Comparison of ENCODE assay signal across 13 cellular contexts in genomic region chr3:187989458-187990153, GRCh38.
DNase-seq lines count a peak whose midpoint lies in the region; ATAC-seq, FAIRE-seq and TF ChIP-seq lines count a peak whose summit lies in the region.
"Had no signal": no experiment of that assay in that cellular context is flagged by ENCODE, and none has a peak within 500 bp of the region (broad histone marks: within the 10 kb centered on the region; RNA-seq: fewer than 3 reads in every experiment).

No MANE protein-coding gene starts in this region.

- H3K23ac ChIP-seq in H1 (ENCODE audit: insufficient read length) (no peak overlapping the region), neuronal stem cell (ENCODE audit: low read depth, low read length, poor library complexity) (no peak overlapping the region)

- H2BK20ac ChIP-seq in H1 (ENCODE audit: low read length): no peak overlapping the region

- TF ChIP-seq EP300 in H1 (IDR thresholded peaks at IDR 0.05; ENCODE audit: borderline replicate concordance in 1 of 2, low read depth in 2 of 2, low read length in 2 of 2) (peak in 1 of 2 experiments; percentile 67; a peak in 1 of 3 replicates), suprapubic skin (IDR thresholded peaks at IDR 0.05) (no peak)

- H2BK5ac ChIP-seq in H1 (ENCODE audit: low read depth, low read length) (peak overlapping the region; percentile 62), neuronal stem cell (ENCODE audit: low read length) (no peak overlapping the region)

- H2AFZ ChIP-seq in H1 (ENCODE audit: low read length) (peak overlapping the region; percentile 93), neuronal stem cell (ENCODE audit: low read length) (peak overlapping the region; percentile 36)

- no peaks in the 10 kb centered on the region for H3K9me3 ChIP-seq in HAP-1
- no peaks in the 10 kb centered on the region for H3K9me3 ChIP-seq in H1 (ENCODE audit: insufficient read depth in 2 of 2, low read depth in 1 of 2, low read length in 1 of 2)
- H3K9me3 ChIP-seq in neuronal stem cell (replicated peaks in 1 of 2; ENCODE audit: control insufficient read depth in 2 of 2, insufficient read depth in 1 of 2, low read depth in 1 of 2, low read length in 2 of 2): peaks cover 2% of the 10 kb centered on the region in 2 donors
- no peaks in the 10 kb centered on the region for H3K9me3 ChIP-seq in suprapubic skin
- H3K9me3 ChIP-seq: SJSA1 had no signal

- H2AK5ac ChIP-seq in H1 (ENCODE audit: low read depth, low read length) (no peak overlapping the region), neuronal stem cell (ENCODE audit: low read depth, low read length) (no peak overlapping the region)

- H3K79me2 ChIP-seq in H1 (ENCODE audit: control insufficient read depth in 1 of 2, insufficient read depth in 2 of 2, low read length in 2 of 2): no peaks in the 10 kb centered on the region

- peak in 1 of 2 experiments; percentile 69; a peak in 1 of 3 replicates for TF ChIP-seq POLR2A in H1 (IDR thresholded peaks at IDR 0.05; ENCODE audit: control extremely low read depth in 1 of 2, low read depth in 2 of 2, low read length in 2 of 2)
- TF ChIP-seq POLR2A in suprapubic skin (IDR thresholded peaks at IDR 0.05): no peak

- H2BK15ac ChIP-seq in H1 (ENCODE audit: low read length): no peak overlapping the region
- no peak overlapping the region for H2BK15ac ChIP-seq in neuronal stem cell (ENCODE audit: low read length)

- no peak overlapping the region for H4K8ac ChIP-seq in H1 (ENCODE audit: extremely low read depth, insufficient read depth, low read length)
- H4K8ac ChIP-seq in neuronal stem cell (ENCODE audit: low read depth, low read length): no peak overlapping the region

- DNase-seq in HAP-1 (ENCODE audit: low spot score in 2 of 2): peak; percentile 55 to 80
- DNase-seq in NCI-H2107 treated with DMSO at 0.1 percent for 48 hours (lab: John Stamatoyannopoulos, UW; ENCODE audit: unreplicated experiment): peak; percentile 98
- DNase-seq in H1 (ENCODE audit: low read depth in 1 of 2, low spot score in 2 of 2): peak; percentile 60 to 82
- peak; percentile 67 for DNase-seq in neuronal stem cell (ENCODE audit: low spot score)
- no peak for DNase-seq in suprapubic skin (ENCODE audit: low spot score in 2 of 2)
- no peak for DNase-seq in activated effector memory CD4-positive, alpha-beta T cell treated with Interleukin-2 at 50 U/mL for 16 hours
- DNase-seq: activated CD4-positive, alpha-beta T cell treated with anti-CD3 and anti-CD28 coated beads for 48 hours; activated naive CD4-positive, alpha-beta T cell; NCI-H1694 had no signal

- no peak for ATAC-seq in GM21381 (IDR thresholded peaks at IDR 0.05; ENCODE audit: unreplicated experiment)
- ATAC-seq in GM21447 (IDR thresholded peaks at IDR 0.05; ENCODE audit: unreplicated experiment): no peak

- H2BK120ac ChIP-seq in H1 (replicated peaks; ENCODE audit: low read depth, low read length) (no peak overlapping the region), neuronal stem cell (ENCODE audit: low read depth, low read length) (no peak overlapping the region)

- peaks cover 12% of the 10 kb centered on the region for H3K4me1 ChIP-seq in HAP-1
- H3K4me1 ChIP-seq in H1 (replicated peaks in 1 of 4; ENCODE audit: control insufficient read depth in 3 of 4, insufficient read depth in 4 of 4, low read length in 3 of 4): peaks cover 0 to 5% (median 1%) of the 10 kb centered on the region in 4 experiments; a peak in 3 of 7 replicates
- peaks cover 9 to 10% of the 10 kb centered on the region in 2 donors for H3K4me1 ChIP-seq in neuronal stem cell (ENCODE audit: control insufficient read depth in 2 of 2, insufficient read depth in 1 of 2, low read depth in 1 of 2, low read length in 2 of 2)
- H3K4me1 ChIP-seq in suprapubic skin: peaks cover 6% of the 10 kb centered on the region

- TF ChIP-seq CTCF in H1 (IDR thresholded peaks at IDR 0.05; ENCODE audit: control extremely low read depth in 1 of 3, insufficient read depth in 1 of 3, low read depth in 1 of 3, low read length in 3 of 3): no peak
- TF ChIP-seq CTCF in suprapubic skin (IDR thresholded peaks at IDR 0.05): no peak

- no peaks in the 10 kb centered on the region for H3K79me1 ChIP-seq in H1 (ENCODE audit: low read depth, low read length)
- H3K79me1 ChIP-seq in neuronal stem cell (ENCODE audit: low read depth, low read length): no peaks in the 10 kb centered on the region

- H2BK12ac ChIP-seq in H1 (ENCODE audit: low read depth, low read length) (peak overlapping the region; percentile 5; the same call in 1 of the 2 replicates), neuronal stem cell (ENCODE audit: low read length) (no peak overlapping the region)

- POLR2A ChIA-PET in H1 (lab: Charles Lee; ENCODE audit: partially characterized antibody): interaction anchor here (0.7 to 1.7 kb wide), 5 partner anchors 90 to 249 kb away, joined by 3 to 6 read pairs (median 3); partner anchors contain the start of genes BCL6 and LPP

- H4K91ac ChIP-seq in H1 (replicated peaks; ENCODE audit: insufficient read length, low read length) (peak overlapping the region; percentile 58), neuronal stem cell (ENCODE audit: low read depth, low read length, poor library complexity) (no peak overlapping the region)

- H3K14ac ChIP-seq in H1 (ENCODE audit: insufficient read length): no peak overlapping the region
- H3K14ac ChIP-seq in neuronal stem cell (ENCODE audit: low read length): no peak overlapping the region

- no peaks in the 10 kb centered on the region for H3K27me3 ChIP-seq in HAP-1 (ENCODE audit: low read depth)
- H3K27me3 ChIP-seq in H1 (replicated peaks in 1 of 4; ENCODE audit: control insufficient read depth in 3 of 4, extremely low read depth in 1 of 4, insufficient read depth in 3 of 4, low read length in 3 of 4): no peaks in the 10 kb centered on the region; a peak in 1 of 7 replicates
- no peaks in the 10 kb centered on the region for H3K27me3 ChIP-seq in neuronal stem cell (ENCODE audit: control insufficient read depth in 3 of 3, insufficient read depth in 3 of 3, low read depth in 1 of 3, low read length in 3 of 3)
- no peaks in the 10 kb centered on the region for H3K27me3 ChIP-seq in suprapubic skin
- H3K27me3 ChIP-seq: SJSA1 had no signal

- H3K36me3 ChIP-seq in HAP-1 (replicated peaks) (no peaks in the 10 kb centered on the region), H1 (ENCODE audit: control insufficient read depth in 2 of 4, insufficient read depth in 4 of 4, low read length in 3 of 4) (no peaks in the 10 kb centered on the region), neuronal stem cell (replicated peaks in 1 of 2; ENCODE audit: control insufficient read depth in 2 of 2, insufficient read depth in 2 of 2, low read length in 2 of 2) (no peaks in the 10 kb centered on the region), suprapubic skin (no peaks in the 10 kb centered on the region)
- H3K36me3 ChIP-seq: SJSA1 had no signal

- H3K4me2 ChIP-seq in H1 (ENCODE audit: insufficient read depth in 1 of 2, low read depth in 2 of 2, low read length in 2 of 2) (peak overlapping the region; percentile 59 to 79), neuronal stem cell (ENCODE audit: insufficient read depth, low read length, poor library complexity, severe bottlenecking) (peak overlapping the region; percentile 45)

- H3K4me3 ChIP-seq in HAP-1: no peak overlapping the region
- peak overlapping the region; percentile 6 to 56 (median 34); a peak in 5 of 8 replicates for H3K4me3 ChIP-seq in H1 (ENCODE audit: extremely low read depth in 1 of 4, insufficient read depth in 2 of 4, low read depth in 3 of 4, low read length in 4 of 4)
- H3K4me3 ChIP-seq in neuronal stem cell (ENCODE audit: low read length in 2 of 2): no peak overlapping the region
- no peak overlapping the region for H3K4me3 ChIP-seq in suprapubic skin
- H3K4me3 ChIP-seq: lung, SJSA1 had no signal

- H3K23me2 ChIP-seq in H1 (ENCODE audit: low read depth, low read length): peaks cover 3% of the 10 kb centered on the region; the same call in 1 of the 2 replicates

- H3K27ac ChIP-seq in H1 (ENCODE audit: low read depth, low read length): peak overlapping the region; percentile 36; the same call in 1 of the 2 replicates
- peak overlapping the region; percentile 85 for H3K27ac ChIP-seq in neuronal stem cell (replicated peaks; ENCODE audit: low read length)
- no peak overlapping the region for H3K27ac ChIP-seq in suprapubic skin
- H3K27ac ChIP-seq: SJSA1 had no signal

- H3K4ac ChIP-seq in H1 (replicated peaks; ENCODE audit: insufficient read length, low read depth, low read length): no peak overlapping the region
- H3K4ac ChIP-seq in neuronal stem cell (ENCODE audit: low read length): no peak overlapping the region

- in situ Hi-C loops in HAP-1 (cut with MboI; ENCODE audit: low sequenced_read_pairs): no loop called here

- CTCF ChIA-PET in H1 (lab: Charles Lee; ENCODE audit: partially characterized antibody): interaction anchor here (0.7 to 3.4 kb wide), 8 partner anchors 10 to 273 kb away, joined by 3 to 13 read pairs (median 3); no protein-coding TSS in a partner anchor

- no peak overlapping the region for H3K56ac ChIP-seq in H1 (replicated peaks; ENCODE audit: insufficient read length, low read depth, low read length)

- H3K9ac ChIP-seq in H1 (replicated peaks in 1 of 4; ENCODE audit: extremely low read depth in 1 of 4, low read depth in 3 of 4, low read length in 3 of 4) (no peak overlapping the region; a peak in 2 of 7 replicates), neuronal stem cell (ENCODE audit: low read depth, low read length, poor library complexity) (no peak overlapping the region)

- H3K18ac ChIP-seq in H1 (ENCODE audit: extremely low read depth, low read length) (no peak overlapping the region; the same call in 1 of the 2 replicates), neuronal stem cell (ENCODE audit: low read length) (no peak overlapping the region)

- peak; percentile 29 to 31 for TF ChIP-seq RAD21 in H1 (IDR thresholded peaks at IDR 0.05 in 1 of 2, conservative IDR thresholded peaks at IDR 0.05 in 1 of 2; ENCODE audit: low read depth in 2 of 2, low read length in 2 of 2)

- peak; percentile 95 for FAIRE-seq in H1 (lab: Jason Lieb, UNC)

- WGBS in H1 (ENCODE audit: extremely low coverage in 1 of 2, insufficient coverage in 1 of 2, insufficient read length in 1 of 2, insufficient replicate concordance in 2 of 2, low coverage in 1 of 2, low lambda C conversion rate in 2 of 2, missing lambda C conversion rate in 1 of 2), 2 experiments: 6% methylated on average over 10 of the region's 10 CpGs; no CpG with 5 or more reads in 1 of the 2 experiments
- no CpG with 5 or more reads among the region's 10 CpGs for WGBS in neuronal stem cell (ENCODE audit: extremely low coverage in 2 of 2, insufficient read length in 2 of 2, insufficient replicate concordance in 1 of 2), 2 donors
- 68% methylated on average over 10 of the region's 10 CpGs for WGBS in suprapubic skin

- H4K5ac ChIP-seq in H1 (ENCODE audit: insufficient read length, low read depth, low read length): peak overlapping the region; percentile 2

- no peaks in the 10 kb centered on the region for H4K20me1 ChIP-seq in H1 (replicated peaks in 1 of 2; ENCODE audit: control insufficient read depth in 1 of 2, insufficient read depth in 2 of 2, low read length in 2 of 2)

TF ChIP-seq in H1, 55 proteins besides CTCF, POLR2A, EP300 and RAD21 (continues in another document):
- TF ChIP-seq EGR1 (IDR thresholded peaks at IDR 0.05; ENCODE audit: borderline replicate concordance, low read depth, low read length) (peak; percentile 67; the same call in 1 of the 2 replicates), JUN (IDR thresholded peaks at IDR 0.05; ENCODE audit: low read depth, low read length) (no peak), POU5F1 (IDR thresholded peaks at IDR 0.05; ENCODE audit: low read depth, low read length) (no peak)

Comparison
In these comparisons a context has a peak if more than half of its experiments do, and no peak if none do; other contexts are left out.
1. DNase-seq: peak in HAP-1 (2 of 2), NCI-H2107 treated with DMSO at 0.1 percent for 48 hours (single experiment), H1 (2 of 2) and neuronal stem cell (single experiment); none in suprapubic skin (0 of 2) and activated effector memory CD4-positive, alpha-beta T cell treated with Interleukin-2 at 50 U/mL for 16 hours (single experiment).
2. H3K4me3 ChIP-seq: peak in H1 (4 of 4); none in HAP-1 (single experiment), neuronal stem cell (0 of 2) and suprapubic skin (single experiment).